ENCODE assay signal across 13 cellular contexts in genomic region chr1:223684488-223684792, GRCh38. TPM values are rescaled to one million over a fixed set of nuclear protein-coding genes. Genes with fewer than 3 reads are reported as not detected.
DNase-seq lines count a peak whose midpoint lies in the region; ATAC-seq and TF ChIP-seq lines count a peak whose summit lies in the region.
"Had no signal": no experiment of that assay in that cellular context is flagged by ENCODE, and none has a peak within 500 bp of the region (broad histone marks: within the 10 kb centered on the region; RNA-seq: fewer than 3 reads in every experiment).

No MANE protein-coding gene starts in this region.

- no peak overlapping the region for H3K23ac ChIP-seq in H9 (ENCODE audit: insufficient read length, low read depth, low read length)

- no peaks in the 10 kb centered on the region for H3K9me3 ChIP-seq in H9 (ENCODE audit: control insufficient read depth, low read depth, low read length)
- no peaks in the 10 kb centered on the region for H3K9me3 ChIP-seq in RWPE2 (ENCODE audit: severe bottlenecking)
- H3K9me3 ChIP-seq: Peyer's patch had no signal

- H3K27me3 Mint-ChIP-seq in H9 (ENCODE audit: low read depth), result peaks cover 12% of the 10 kb centered on the region
- H3K27me3 Mint-ChIP-seq in progenitor cell of endocrine pancreas, result peaks cover 32% of the 10 kb centered on the region

- no peak overlapping the region for H2BK5ac ChIP-seq in H9 (ENCODE audit: insufficient read length, low read length)

- no peak overlapping the region for H2AK5ac ChIP-seq in H9 (ENCODE audit: insufficient read length, low read length)

- H3K9me3 Mint-ChIP-seq in H9, result peaks cover 0 to 4% of the 10 kb centered on the region in 2 experiments; a peak in 2 of 5 replicates
- H3K9me3 Mint-ChIP-seq in progenitor cell of endocrine pancreas (ENCODE audit: low read depth), result no peaks in the 10 kb centered on the region

- ATAC-seq in HG03565 (IDR thresholded peaks at IDR 0.05; ENCODE audit: unreplicated experiment) (peak; percentile 11), RWPE2 (ENCODE audit: low read depth) (no peak)

- no peaks in the 10 kb centered on the region for H3K79me1 ChIP-seq in H9 (ENCODE audit: insufficient read depth, low read depth, low read length, poor library complexity, severe bottlenecking)

- no peak overlapping the region for H3K14ac ChIP-seq in H9 (ENCODE audit: insufficient read depth, low read length)

- WGBS in H9 (ENCODE audit: extremely low coverage, insufficient read length, low lambda C conversion rate), result no CpG with 5 or more reads among the region's 3 CpGs

- no peak overlapping the region for H2AFZ ChIP-seq in H9 (ENCODE audit: low read length)

- H3K9ac ChIP-seq in H9 (ENCODE audit: extremely low read depth, insufficient read length, low read length), result no peak overlapping the region

- in situ Hi-C loops in brain microvascular endothelial cell (cut with HindIII; ENCODE audit: low pct_ligation_motif_present, low sequenced_read_pairs), result no loop called here

- H3K36me3 ChIP-seq in RWPE2 (ENCODE audit: low read depth) (no peaks in the 10 kb centered on the region), brain microvascular endothelial cell (replicated peaks) (no peaks in the 10 kb centered on the region)
- H3K36me3 ChIP-seq: Peyer's patch had no signal

- no peaks in the 10 kb centered on the region for H3K4me1 ChIP-seq in H9 (ENCODE audit: insufficient read depth, low read length)
- H3K4me1 ChIP-seq in RWPE2 (ENCODE audit: insufficient read depth, poor library complexity, severe bottlenecking), result no peaks in the 10 kb centered on the region
- H3K4me1 ChIP-seq: Peyer's patch had no signal

- no peaks in the 10 kb centered on the region for H3K23me2 ChIP-seq in H9 (ENCODE audit: insufficient read length, low read depth, low read length, poor library complexity, severe bottlenecking)

- no peak overlapping the region for H3K4ac ChIP-seq in H9 (ENCODE audit: low read depth, low read length)

- H3K4me3 Mint-ChIP-seq in H9 (no peak overlapping the region), progenitor cell of endocrine pancreas (ENCODE audit: low read depth) (no peak overlapping the region)
- H3K4me3 Mint-ChIP-seq: CD4-positive, CD25-positive, alpha-beta regulatory T cell had no signal

- H4K20me1 ChIP-seq in H9 (ENCODE audit: control insufficient read depth, insufficient read depth, insufficient read length), result no peaks in the 10 kb centered on the region

- no peak overlapping the region for H4K91ac ChIP-seq in H9 (ENCODE audit: insufficient read length, low read depth, low read length)

- no peak overlapping the region for H2BK12ac ChIP-seq in H9 (ENCODE audit: insufficient read length, low read depth, low read length)

- no peak overlapping the region for H4K8ac ChIP-seq in H9 (replicated peaks; ENCODE audit: insufficient read length, low read depth, low read length)

- H2BK120ac ChIP-seq in H9 (ENCODE audit: low read depth, low read length, poor library complexity, severe bottlenecking), result no peak overlapping the region

- no peak overlapping the region for H3K56ac ChIP-seq in H9 (ENCODE audit: insufficient read length, low read depth, low read length)

- H3K36me3 Mint-ChIP-seq in H9 (ENCODE audit: insufficient read depth in 1 of 3, low read depth in 3 of 3) (no peaks in the 10 kb centered on the region; a peak in 1 of 7 replicates), progenitor cell of endocrine pancreas (ENCODE audit: insufficient read depth) (no peaks in the 10 kb centered on the region)
- H3K36me3 Mint-ChIP-seq: CD4-positive, CD25-positive, alpha-beta regulatory T cell had no signal

- DNase-seq in H9 (no peak), RWPE2 (ENCODE audit: low spot score) (no peak), progenitor cell of endocrine pancreas (ENCODE audit: low spot score, unreplicated experiment) (no peak), brain microvascular endothelial cell (no peak), NCI-H128 (lab: John Stamatoyannopoulos, UW; ENCODE audit: unreplicated experiment) (no peak), amygdala (lab: John Stamatoyannopoulos, UW) (no peak), GOT3 (lab: John Stamatoyannopoulos, UW) (no peak)

- no peak overlapping the region for H3K4me2 ChIP-seq in H9 (ENCODE audit: insufficient read depth, insufficient read length, low read length)

- H3K4me3 ChIP-seq in RWPE2 (ENCODE audit: severe bottlenecking) (no peak overlapping the region), brain microvascular endothelial cell (ENCODE audit: low read depth, low read length) (no peak overlapping the region)
- H3K4me3 ChIP-seq: GM12878, Peyer's patch had no signal

- no peak overlapping the region for H3T11ph ChIP-seq in H9 (ENCODE audit: low read length)

- H3K27me3 ChIP-seq in H9 (ENCODE audit: insufficient read depth, low read length) (no peaks in the 10 kb centered on the region), RWPE2 (ENCODE audit: insufficient read depth, poor library complexity, severe bottlenecking) (no peaks in the 10 kb centered on the region), brain microvascular endothelial cell (replicated peaks) (no peaks in the 10 kb centered on the region)
- H3K27me3 ChIP-seq: Peyer's patch had no signal

- peak; percentile 10; the same call in 1 of the 3 replicates for TF ChIP-seq CTCF in H9 (conservative IDR thresholded peaks at IDR 0.05)
- peak; percentile 23 for TF ChIP-seq CTCF in RWPE2 (IDR thresholded peaks at IDR 0.05; ENCODE audit: poor library complexity, severe bottlenecking)
- TF ChIP-seq CTCF in progenitor cell of endocrine pancreas (IDR thresholded peaks at IDR 0.05; ENCODE audit: unreplicated experiment), result peak; percentile 23
- no peak for TF ChIP-seq CTCF in brain microvascular endothelial cell (IDR thresholded peaks at IDR 0.05; ENCODE audit: low read depth, low read length, missing control alignments)

- no peak overlapping the region for H2BK15ac ChIP-seq in H9 (ENCODE audit: low read depth, low read length)

- H3K18ac ChIP-seq in H9 (ENCODE audit: insufficient read length, low read depth, low read length), result no peak overlapping the region

- no peak overlapping the region for H2BK20ac ChIP-seq in H9 (ENCODE audit: low read depth, low read length, poor library complexity, severe bottlenecking)

- H3K79me2 ChIP-seq in H9 (ENCODE audit: insufficient read depth, low read length), result no peaks in the 10 kb centered on the region

- H4K5ac ChIP-seq in H9 (ENCODE audit: insufficient read length, low read depth, low read length), result no peak overlapping the region

- H3K27ac ChIP-seq in H9 (ENCODE audit: insufficient read length, low read depth, low read length), result no peak overlapping the region
- no peak overlapping the region for H3K27ac ChIP-seq in RWPE2 (ENCODE audit: poor library complexity, severe bottlenecking)
- H3K27ac ChIP-seq in brain microvascular endothelial cell, result no peak overlapping the region
- H3K27ac ChIP-seq: Peyer's patch had no signal

- H3K4me1 Mint-ChIP-seq in H9 (peaks cover 0 to 2% of the 10 kb centered on the region in 2 experiments; a peak in 1 of 4 replicates), progenitor cell of endocrine pancreas (ENCODE audit: low read depth) (peaks cover 4% of the 10 kb centered on the region)

- H3K27ac Mint-ChIP-seq in H9 (no peak overlapping the region), progenitor cell of endocrine pancreas (no peak overlapping the region)

RNA-seq across cellular contexts. Expression of gene CAPN8, which starts 18.9 kb away (rescaled TPM):
- total RNA-seq in H9 (2021) (not detected in 2 replicates), progenitor cell of endocrine pancreas (1.3 and 2.2 TPM in 2 replicates)
- total RNA-seq: Right ventricle myocardium inferior, SK-MEL-5 had no signal

RNA-seq across cellular contexts. Expression of gene CAPN2, which starts 27.9 kb away (rescaled TPM):
- 31.3 and 32.2 TPM in 2 replicates for total RNA-seq in H9 (2021)
- total RNA-seq in progenitor cell of endocrine pancreas, result 20.3 and 33.8 TPM in 2 replicates
